Comparison of ENCODE assay signal across 1 cellular context in genomic region chr19:29535432-29535831, GRCh38.
TF ChIP-seq lines count a peak whose summit lies in the region.

No MANE protein-coding gene starts in this region.

TF ChIP-seq in H1, 55 proteins besides CTCF, POLR2A, EP300 and RAD21:
- no peak for TF ChIP-seq SIX5 (IDR thresholded peaks at IDR 0.05; ENCODE audit: low read depth, low read length)
- TF ChIP-seq USF2 (IDR thresholded peaks at IDR 0.05; ENCODE audit: low read length) = no peak
- TF ChIP-seq NANOG (IDR thresholded peaks at IDR 0.05; ENCODE audit: insufficient read depth, low read depth, low read length, poor library complexity, severe bottlenecking) = no peak
- TF ChIP-seq EGR1 (IDR thresholded peaks at IDR 0.05; ENCODE audit: borderline replicate concordance, low read depth, low read length) = no peak
- TF ChIP-seq SAP30 (IDR thresholded peaks at IDR 0.05; ENCODE audit: insufficient read depth, insufficient replicate concordance, low read length) = no peak
- TF ChIP-seq KDM1A (IDR thresholded peaks at IDR 0.05; ENCODE audit: borderline replicate concordance, low read length) = no peak
- TF ChIP-seq CBX5 (IDR thresholded peaks at IDR 0.05; ENCODE audit: low read depth, low read length) = no peak
- TF ChIP-seq GTF2F1 (IDR thresholded peaks at IDR 0.05; ENCODE audit: borderline replicate concordance, low read depth, low read length) = no peak
- no peak for TF ChIP-seq MAX (IDR thresholded peaks at IDR 0.05)
- no peak for TF ChIP-seq ZNF274 (IDR thresholded peaks at IDR 0.05; ENCODE audit: borderline replicate concordance, extremely low read depth, low read length)
- no peak for TF ChIP-seq E2F6 (IDR thresholded peaks at IDR 0.05)
